In the genomic region with DNA sequence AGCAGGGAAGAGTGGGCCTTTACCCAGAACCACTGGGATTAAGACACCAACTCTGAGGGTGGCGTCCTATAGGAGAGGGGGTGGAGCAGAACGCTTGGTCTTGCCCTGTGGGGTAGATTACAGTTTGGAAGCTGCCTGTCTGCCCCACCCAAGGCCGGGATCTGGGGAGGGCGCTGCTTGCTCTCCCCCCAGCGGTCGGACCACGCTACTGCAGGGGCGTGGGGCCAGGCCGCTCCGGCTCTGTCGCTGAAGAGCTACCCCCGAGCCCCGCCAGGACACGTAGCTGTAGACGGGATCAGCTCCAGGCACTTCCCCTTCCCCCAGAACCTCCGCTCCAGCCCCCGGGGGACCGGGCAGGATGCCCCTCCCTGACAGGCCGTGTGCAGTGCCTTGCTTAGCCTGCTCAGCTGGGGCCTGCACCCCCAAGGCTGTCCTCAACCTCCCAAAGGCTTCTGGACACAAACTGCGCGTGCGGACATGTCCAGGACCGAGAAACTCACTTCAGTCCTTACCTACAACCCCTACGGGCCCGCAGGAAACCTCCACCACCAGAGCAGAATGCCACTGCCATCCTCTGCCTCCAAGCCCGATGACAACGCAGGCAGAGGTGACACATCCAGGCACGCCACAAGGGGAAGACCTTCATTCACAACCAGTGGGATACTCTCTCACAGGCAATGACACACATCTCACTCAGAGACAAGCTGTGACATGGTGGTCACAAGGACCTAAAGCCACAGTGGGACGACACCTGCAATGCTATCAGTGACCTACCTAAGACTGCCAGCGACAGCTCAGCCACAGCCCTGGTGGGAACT, we compare ENCODE assay signal across 8 cellular contexts. TPM values are rescaled to one million over a fixed set of nuclear protein-coding genes. Genes with fewer than 3 reads are reported as not detected.
A peak's percentile ranks its signal among the peaks of the same experiment; 100 is the strongest.
DNase-seq lines count a peak whose midpoint lies in the region; ATAC-seq, FAIRE-seq and TF ChIP-seq lines count a peak whose summit lies in the region.

No MANE protein-coding gene starts in this region.

- ATAC-seq in GM19463 (IDR thresholded peaks at IDR 0.05; ENCODE audit: unreplicated experiment) = no peak

- H3K4me3 ChIP-seq in AG09309 (ENCODE audit: control insufficient read depth, low read depth, low read length) (peak overlapping the region; percentile 98), iPS-20b (ENCODE audit: low read length) (peak overlapping the region; percentile 56), skeletal muscle tissue (ENCODE audit: low read length in 3 of 3) (peak overlapping the region; percentile 87 to 95 (median 93))

- BruUV-seq in MCF 10A (replicated peaks; lab: Mats Ljungman, UMichigan) = no TSS peak

- DNase-seq in AG09309 (ENCODE audit: low read depth) (no peak), GM18507 (ENCODE audit: extremely low spot score, insufficient read length, low read depth) (no peak), NCI-H146 (lab: John Stamatoyannopoulos, UW) (peak; percentile 76), UCSD-AML1 (lab: John Stamatoyannopoulos, UW; ENCODE audit: unreplicated experiment) (peak; percentile 79), MCF 10A (ENCODE audit: unreplicated experiment) (peak; percentile 82)

- H3K27ac ChIP-seq in iPS-20b (ENCODE audit: low read length) (no peak overlapping the region), skeletal muscle tissue (ENCODE audit: low read depth, low read length) (peak overlapping the region; percentile 94)

- H3K4me3 Mint-ChIP-seq in MCF 10A (ENCODE audit: unreplicated experiment) = peak overlapping the region; percentile 99

- H3K4me1 Mint-ChIP-seq in MCF 10A (ENCODE audit: insufficient read depth, unreplicated experiment) = peaks cover 44% of the 10 kb centered on the region

- FAIRE-seq in GM18507 (lab: Jason Lieb, UNC) = peak; percentile 77

- intact Hi-C loops in MCF 10A (cut with micrococcal nuclease) = loop anchor here (1.0 kb wide), 3 partner anchors 17 to 148 kb away; no protein-coding TSS in a partner anchor

- no peaks in the 10 kb centered on the region for H3K27me3 Mint-ChIP-seq in MCF 10A (ENCODE audit: insufficient read depth, unreplicated experiment)

- H3K36me3 ChIP-seq in iPS-20b (ENCODE audit: insufficient read depth, low read depth, low read length) (no peaks in the 10 kb centered on the region), skeletal muscle tissue (ENCODE audit: control insufficient read depth in 3 of 3, insufficient read depth in 3 of 3, low read length in 3 of 3) (peaks cover 0 to 7% (median 3%) of the 10 kb centered on the region in 3 donors)

- CTCF ChIA-PET in MCF 10A (lab: Yijun Ruan, JAX) = interaction anchor here (0.6 to 13.1 kb wide), 36 partner anchors 9 to 376 kb away, joined by 3 to 225 read pairs (median 5); a partner anchor contains a TSS

- H3K27ac Mint-ChIP-seq in MCF 10A (ENCODE audit: low read depth, unreplicated experiment) = peak overlapping the region; percentile 69

- TF ChIP-seq CTCF in AG09309 (IDR thresholded peaks at IDR 0.05; ENCODE audit: control insufficient read depth, insufficient read depth, low read depth, low read length, missing control alignments) (peak; percentile 99), MCF 10A (IDR thresholded peaks at IDR 0.05; ENCODE audit: unreplicated experiment) (peak; percentile 99)

- POLR2A ChIA-PET in MCF 10A (lab: Yijun Ruan, JAX) = interaction anchor here (0.6 to 11.4 kb wide), 21 partner anchors 15 to 371 kb away, joined by 3 to 599 read pairs (median 6); a partner anchor contains a TSS

- H3K27me3 ChIP-seq in iPS-20b (ENCODE audit: insufficient read depth, low read length) = peaks cover 61% of the 10 kb centered on the region
- H3K27me3 ChIP-seq in skeletal muscle tissue (ENCODE audit: control insufficient read depth in 3 of 3, insufficient read depth in 3 of 3, low read length in 3 of 3) = no peaks in the 10 kb centered on the region

- H3K4me1 ChIP-seq in iPS-20b (ENCODE audit: insufficient read depth, low read length) = peaks cover 5% of the 10 kb centered on the region
- peaks cover 71 to 85% (median 82%) of the 10 kb centered on the region in 3 donors for H3K4me1 ChIP-seq in skeletal muscle tissue (ENCODE audit: control insufficient read depth in 3 of 3, insufficient read depth in 3 of 3, low read length in 3 of 3)

- H3K9ac ChIP-seq in iPS-20b (ENCODE audit: low read depth, low read length) = no peak overlapping the region; the same call in 1 of the 2 replicates
- peak overlapping the region; percentile 87 to 100 (median 98) for H3K9ac ChIP-seq in skeletal muscle tissue (ENCODE audit: low read depth in 1 of 3, low read length in 3 of 3)

- H3K9me3 Mint-ChIP-seq in MCF 10A (ENCODE audit: unreplicated experiment) = no peaks in the 10 kb centered on the region

- no peaks in the 10 kb centered on the region for H3K9me3 ChIP-seq in iPS-20b (ENCODE audit: insufficient read depth, low read depth, low read length)
- no peaks in the 10 kb centered on the region for H3K9me3 ChIP-seq in skeletal muscle tissue (ENCODE audit: control insufficient read depth in 3 of 3, low read length in 3 of 3)

- peaks cover 24% of the 10 kb centered on the region for H3K36me3 Mint-ChIP-seq in MCF 10A (ENCODE audit: insufficient read depth, unreplicated experiment)

RNA-seq across cellular contexts. Expression of a gene that starts 3.6 kb away (rescaled TPM):
- total RNA-seq in MCF 10A (2022) = 416 and 429 TPM in 2 replicates
- total RNA-seq in skeletal muscle tissue = 432 TPM

RNA-seq across cellular contexts. Expression of a gene that starts 30.7 kb away (rescaled TPM):
- total RNA-seq in MCF 10A (2022) = 1,510 and 1,855 TPM in 2 replicates
- total RNA-seq in skeletal muscle tissue = 2,520 TPM

RNA-seq across cellular contexts. Expression of a gene that starts 48.4 kb away (rescaled TPM):
- total RNA-seq in MCF 10A (2022) (26.0 and 28.3 TPM in 2 replicates), skeletal muscle tissue (4.2 TPM)

RNA-seq across cellular contexts. Expression of a gene that starts 58.7 kb away (rescaled TPM):
- total RNA-seq in MCF 10A (2022) (139 and 176 TPM in 2 replicates), skeletal muscle tissue (63.7 TPM)

Comparison
In these comparisons a context has a peak if more than half of its experiments do, and no peak if none do; other contexts are left out.
1. DNase-seq: peak in NCI-H146 (single experiment), UCSD-AML1 (single experiment) and MCF 10A (single experiment); none in AG09309 (single experiment) and GM18507 (single experiment).
2. Peak in every context shown above with its lines, with median percentiles within 50 percentile points of each other: H3K4me3 ChIP-seq.